Comparison of ENCODE assay signal across 18 cellular contexts in the genomic region with DNA sequence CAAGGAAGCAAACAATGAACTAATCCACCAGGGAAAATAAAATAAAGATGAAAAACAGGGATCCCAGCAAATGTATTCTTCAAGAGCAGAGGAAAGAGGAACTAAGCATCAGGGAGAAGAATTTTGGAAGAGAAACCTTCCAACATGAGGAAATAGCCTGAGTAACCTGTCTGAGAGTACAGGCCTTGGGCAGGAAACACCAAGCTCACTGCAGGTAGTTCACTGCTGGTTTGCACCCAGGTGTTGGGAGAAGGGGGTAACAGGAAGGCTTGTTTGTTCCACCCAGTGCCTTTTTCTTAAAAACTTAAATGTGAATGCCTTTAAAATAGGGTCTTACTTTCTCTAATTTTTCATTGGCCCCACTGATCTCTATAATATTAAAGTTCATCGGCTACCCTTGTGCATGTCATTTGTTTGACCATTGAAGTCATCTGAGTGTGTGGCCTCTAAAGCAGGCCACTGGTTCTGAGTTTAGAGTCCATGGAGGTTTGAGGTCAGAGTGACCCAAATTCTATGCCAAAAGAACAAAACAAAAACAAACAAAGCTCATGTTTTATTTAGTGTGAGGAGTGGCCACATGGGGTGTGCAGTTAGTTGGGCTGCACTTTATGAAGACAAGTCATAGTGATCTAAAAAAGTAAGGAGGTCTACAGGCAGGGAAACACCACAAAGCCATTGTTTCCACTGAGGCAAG.
"Had no signal": no experiment of that assay in that cellular context is flagged by ENCODE, and none has a peak within 500 bp of the region (broad histone marks: within the 10 kb centered on the region; RNA-seq: fewer than 3 reads in every experiment).

No MANE protein-coding gene starts in this region.

- ATAC-seq: Panc1 had no signal

- H3K4me2 ChIP-seq: SK-N-SH had no signal

- DNase-seq: IMR-90, Karpas-422, KG1, MM.1S, NCI-H1092 treated with DMSO at 0.1 percent for 48 hours, NCI-H1436, NCI-H187, NCI-H2029, NCI-H2081 treated with DMSO at 0.1 percent for 48 hours, NCI-H2171 treated with DMSO at 0.1 percent for 48 hours, NCI-H2227 treated with DMSO at 0.1 percent for 48 hours, NCI-H524, NCI-H526 treated with DMSO at 0.1 percent for 48 hours, NCI-H748 treated with DMSO at 0.1 percent for 48 hours, SHP77, SK-N-SH had no signal

- H3K27ac ChIP-seq: RWPE1 had no signal

- H3K9me3 ChIP-seq: SK-N-SH had no signal

- H3K9me2 ChIP-seq: SK-N-SH had no signal

- H3K9ac ChIP-seq: SK-N-SH had no signal
